Comparison of ENCODE assay signal across 1 cellular context in genomic region chr10:22317771-22318565, GRCh38.
TF ChIP-seq lines count a peak whose summit lies in the region.

No MANE protein-coding gene starts in this region.

TF ChIP-seq in endothelial cell of umbilical vein, 7 proteins besides CTCF, POLR2A, EP300 and RAD21 (continued from another document):
- TF ChIP-seq MYC (IDR thresholded peaks at IDR 0.05; ENCODE audit: low read depth, low read length) (no peak), GATA2 (IDR thresholded peaks at IDR 0.05; ENCODE audit: insufficient read depth, insufficient read length, low read depth, low read length) (no peak)
